ENCODE assay signal across 8 cellular contexts in genomic region chr10:5873515-5873995, GRCh38.
DNase-seq lines count a peak whose midpoint lies in the region; ATAC-seq lines count a peak whose summit lies in the region.

No MANE protein-coding gene starts in this region.

- H3K27me3 ChIP-seq in effector memory CD4-positive, alpha-beta T cell (replicated peaks; ENCODE audit: control insufficient read depth, insufficient read depth, low read length, poor library complexity, severe bottlenecking): no peaks in the 10 kb centered on the region

- DNase-seq in AML-193 (lab: John Stamatoyannopoulos, UW) (peak; percentile 73 to 82), NCI-H774 (lab: John Stamatoyannopoulos, UW) (peak; percentile 33), midbrain (lab: John Stamatoyannopoulos, UW) (peak; percentile 84)
- DNase-seq in activated CD4-positive, alpha-beta T cell treated with anti-CD3 and anti-CD28 coated beads, Interleukin-2, amount 50 U/mL, for 48 hours: peak; percentile 71 to 80
- DNase-seq in effector memory CD4-positive, alpha-beta T cell: peak; percentile 6 to 39 (median 32)
- peak; percentile 79 for DNase-seq in stimulated activated CD8-positive, alpha-beta memory T cell treated with anti-CD3 and anti-CD28 coated beads, Interleukin-4, amount 100 ng/mL, for 48 hours

- H3K4me1 ChIP-seq in effector memory CD4-positive, alpha-beta T cell (ENCODE audit: control insufficient read depth, insufficient read depth, low read length, poor library complexity, severe bottlenecking): no peaks in the 10 kb centered on the region

- no peak overlapping the region for H3K27ac ChIP-seq in effector memory CD4-positive, alpha-beta T cell (ENCODE audit: insufficient read depth, low read length, poor library complexity, severe bottlenecking)

- peak; percentile 83 for ATAC-seq in GM18868 (IDR thresholded peaks at IDR 0.05; ENCODE audit: unreplicated experiment)
- peak; percentile 67 for ATAC-seq in HG03139 (IDR thresholded peaks at IDR 0.05; ENCODE audit: unreplicated experiment)

- peaks cover 8% of the 10 kb centered on the region for H3K36me3 ChIP-seq in effector memory CD4-positive, alpha-beta T cell (ENCODE audit: control insufficient read depth, insufficient read depth, low read length)

- no peak overlapping the region for H3K4me3 ChIP-seq in effector memory CD4-positive, alpha-beta T cell (ENCODE audit: insufficient read depth, low read depth, low read length, poor library complexity, severe bottlenecking)

- H3K9me3 ChIP-seq in effector memory CD4-positive, alpha-beta T cell (ENCODE audit: control insufficient read depth, low read length): no peaks in the 10 kb centered on the region

Comparison
In these comparisons a context has a peak if more than half of its experiments do, and no peak if none do; other contexts are left out.
1. DNase-seq: peak in every context shown above with its lines; median percentile 84 in midbrain; 79 in stimulated activated CD8-positive, alpha-beta memory T cell treated with anti-CD3 and anti-CD28 coated beads, Interleukin-4, amount 100 ng/mL, for 48 hours; 78 in AML-193; 76 in activated CD4-positive, alpha-beta T cell treated with anti-CD3 and anti-CD28 coated beads, Interleukin-2, amount 50 U/mL, for 48 hours; 33 in NCI-H774; 32 in effector memory CD4-positive, alpha-beta T cell.